8 cellular contexts compared by ENCODE assay signal in genomic region chr2:127106998-127107621, GRCh38. TPM values are rescaled to one million over a fixed set of nuclear protein-coding genes. Genes with fewer than 3 reads are reported as not detected.
DNase-seq lines count a peak whose midpoint lies in the region; ATAC-seq and TF ChIP-seq lines count a peak whose summit lies in the region.

Gene BIN1, minus strand, starts transcription at chr2:127107154. Its CDS starts 211 bp downstream, at chr2:127106943.

- no peaks in the 10 kb centered on the region for H3K79me2 ChIP-seq in OCI-LY1 (ENCODE audit: insufficient read depth, low read length)

- H3K4me1 Mint-ChIP-seq in activated T-cell treated with anti-CD3 and anti-CD28 coated beads, Interleukin-2, amount 50 U/mL, for 4 hours (ENCODE audit: low read depth), result peaks cover 5% of the 10 kb centered on the region

- H4K20me1 ChIP-seq in OCI-LY1 (ENCODE audit: insufficient read depth, low read length), result no peaks in the 10 kb centered on the region

- peaks cover 11% of the 10 kb centered on the region for H3K27me3 Mint-ChIP-seq in activated T-cell treated with anti-CD3 and anti-CD28 coated beads, Interleukin-2, amount 50 U/mL, for 4 hours (ENCODE audit: low read depth)

- peak; percentile 88 for ATAC-seq in GM19397 (IDR thresholded peaks at IDR 0.05; ENCODE audit: unreplicated experiment)
- ATAC-seq in HG03521 (IDR thresholded peaks at IDR 0.05; ENCODE audit: unreplicated experiment), result peak; percentile 81
- ATAC-seq in activated T-cell treated with anti-CD3 and anti-CD28 coated beads, Interleukin-2, amount 50 U/mL, for 4 hours, result peak; percentile 88 to 92

- H3K4me3 Mint-ChIP-seq in activated T-cell treated with anti-CD3 and anti-CD28 coated beads, Interleukin-2, amount 50 U/mL, for 4 hours, result peak within 1 kb of the TSS; percentile 87

- H3K4me2 ChIP-seq in OCI-LY1 (ENCODE audit: low read length), result peak within 1 kb of the TSS; percentile 40

- TF ChIP-seq CTCF in OCI-LY1 (IDR thresholded peaks at IDR 0.05; ENCODE audit: low read length), result no peak

- H3F3A ChIP-seq in OCI-LY1 (ENCODE audit: insufficient read depth, low read length), result no peaks in the 10 kb centered on the region

- no peaks in the 10 kb centered on the region for H3K36me3 ChIP-seq in OCI-LY1 (ENCODE audit: insufficient read depth, low read length)
- no peaks in the 10 kb centered on the region for H3K36me3 ChIP-seq in esophagus (ENCODE audit: control insufficient read depth in 2 of 2, insufficient read depth in 2 of 2, low read length in 1 of 2)
- no peaks in the 10 kb centered on the region for H3K36me3 ChIP-seq in mucosa of stomach (ENCODE audit: control insufficient read depth, insufficient read depth, low read length)

- H3K4me3 ChIP-seq in OCI-LY1 (ENCODE audit: low read depth, low read length, poor library complexity, severe bottlenecking) (peak within 1 kb of the TSS; percentile 47), esophagus (ENCODE audit: low read depth in 1 of 2, low read length in 2 of 2) (peak within 1 kb of the TSS; percentile 63 to 65), mucosa of stomach (ENCODE audit: low read length) (peak within 1 kb of the TSS; percentile 71)

- no peak within 1 kb of the TSS for H2AFZ ChIP-seq in OCI-LY1 (ENCODE audit: low read length)

- no peaks in the 10 kb centered on the region; the same call in 1 of the 2 replicates for H3K27me3 ChIP-seq in OCI-LY1 (ENCODE audit: insufficient read depth, low read length)
- H3K27me3 ChIP-seq in esophagus (ENCODE audit: control insufficient read depth in 1 of 2, insufficient read depth in 2 of 2, low read length in 2 of 2), result no peaks in the 10 kb centered on the region
- no peaks in the 10 kb centered on the region for H3K27me3 ChIP-seq in mucosa of stomach (ENCODE audit: control insufficient read depth, insufficient read depth, low read length)

- no peaks in the 10 kb centered on the region for H3K4me1 ChIP-seq in OCI-LY1 (ENCODE audit: insufficient read depth, low read length, severe bottlenecking)
- H3K4me1 ChIP-seq in esophagus (ENCODE audit: control insufficient read depth in 2 of 2, insufficient read depth in 2 of 2, low read length in 1 of 2), result peaks cover 13 to 21% of the 10 kb centered on the region in 2 donors
- peaks cover 33% of the 10 kb centered on the region for H3K4me1 ChIP-seq in mucosa of stomach (ENCODE audit: control insufficient read depth, insufficient read depth, low read length)

- no peaks in the 10 kb centered on the region for H3K9me3 ChIP-seq in OCI-LY1 (ENCODE audit: low read length)
- no peaks in the 10 kb centered on the region for H3K9me3 ChIP-seq in esophagus (ENCODE audit: control insufficient read depth in 2 of 2, insufficient read depth in 1 of 2, low read depth in 1 of 2, low read length in 1 of 2)
- H3K9me3 ChIP-seq in mucosa of stomach (ENCODE audit: control insufficient read depth, low read length), result no peaks in the 10 kb centered on the region

- H3K9ac ChIP-seq in OCI-LY1 (ENCODE audit: low read length) (no peak within 1 kb of the TSS), mucosa of stomach (ENCODE audit: low read length) (peak within 1 kb of the TSS; percentile 86)

- H3K27ac ChIP-seq in OCI-LY1 (ENCODE audit: low read depth, low read length, poor library complexity, severe bottlenecking) (no peak within 1 kb of the TSS), esophagus (ENCODE audit: low read depth in 2 of 2, low read length in 1 of 2) (peak within 1 kb of the TSS; percentile 50 to 76)

- WGBS in esophagus, 2 donors, result 0% methylated on average over 62 to 76 of the region's 77 CpGs

- H3K9me2 ChIP-seq in OCI-LY1 (ENCODE audit: low read depth, low read length), result no peaks in the 10 kb centered on the region

- H3K36me3 Mint-ChIP-seq in activated T-cell treated with anti-CD3 and anti-CD28 coated beads, Interleukin-2, amount 50 U/mL, for 4 hours (ENCODE audit: insufficient read depth), result no peaks in the 10 kb centered on the region

- H3K9me3 Mint-ChIP-seq in activated T-cell treated with anti-CD3 and anti-CD28 coated beads, Interleukin-2, amount 50 U/mL, for 4 hours, result no peaks in the 10 kb centered on the region

- DNase-seq in CD1c-positive myeloid dendritic cell (ENCODE audit: extremely low spot score), result peak; percentile 85
- DNase-seq in activated T-cell treated with anti-CD3 and anti-CD28 coated beads, Interleukin-2, amount 50 U/mL, for 4 hours, result peak; percentile 56
- peak; percentile 81 for DNase-seq in stimulated activated CD8-positive, alpha-beta memory T cell treated with anti-CD3 and anti-CD28 coated beads, Interleukin-4, amount 100 ng/mL, for 48 hours

RNA-seq across cellular contexts. Expression of gene BIN1, which starts in this region (rescaled TPM):
- 10 to 100 TPM; 30.3 to 34.6 (median 32.7) TPM for total RNA-seq in activated T-cell treated with anti-CD3 and anti-CD28 coated beads, Interleukin-2, amount 50 U/mL, for 4 hours
- 1 to 10 TPM; 4.6 to 7.9 TPM for polyA plus RNA-seq in esophagus
